ENCODE assay signal across 1 cellular context in genomic region chr11:61749607-61750217, GRCh38.
TF ChIP-seq lines count a peak whose summit lies in the region.

No MANE protein-coding gene starts in this region.

TF ChIP-seq in K562, 482 proteins besides CTCF, POLR2A, EP300 and RAD21 (continued from another document and continues in another):
- TF ChIP-seq ZNF318 (IDR thresholded peaks at IDR 0.05; ENCODE audit: borderline replicate concordance in 1 of 2, low read depth in 1 of 2) (0 out of 4 replicates have a peak, but pooled peaks of 1 of the 2 experiments have one; percentile 41), DPF2 (IDR thresholded peaks at IDR 0.05) (peak; percentile 74; the same call in 1 of the 2 replicates), TAF1 (IDR thresholded peaks at IDR 0.05; ENCODE audit: control insufficient read depth, extremely low read depth, insufficient read depth, low read length, severe bottlenecking) (peak; percentile 36), CBFA2T3 (IDR thresholded peaks at IDR 0.05) (peak; percentile 87), ZNF639 (CRISPR knock-in tag; conservative IDR thresholded peaks at IDR 0.05 in 1 of 2, IDR thresholded peaks at IDR 0.05 in 1 of 2) (0 out of 4 replicates have a peak, but pooled peaks of 1 of the 2 experiments have one; percentile 8), MAFK (IDR thresholded peaks at IDR 0.05; ENCODE audit: low read length) (peak; percentile 23; the same call in 1 of the 2 replicates), MAZ (CRISPR knock-in tag; conservative IDR thresholded peaks at IDR 0.05 in 1 of 2, IDR thresholded peaks at IDR 0.05 in 1 of 2) (peak; percentile 93 to 97), ZNF232 (CRISPR knock-in tag; IDR thresholded peaks at IDR 0.05) (no peak), FOXP4 (CRISPR knock-in tag; IDR thresholded peaks at IDR 0.05; ENCODE audit: borderline replicate concordance) (no peak), DACH1 (IDR thresholded peaks at IDR 0.05; ENCODE audit: partially characterized antibody) (peak; percentile 85), MYNN (IDR thresholded peaks at IDR 0.05) (peak; percentile 38; the same call in 1 of the 2 replicates), MYNN (CRISPR knock-in tag; IDR thresholded peaks at IDR 0.05) (no peak), MTA3 (IDR thresholded peaks at IDR 0.05; ENCODE audit: borderline replicate concordance) (0 out of 2 replicates have a peak, but pooled peaks have one; percentile 32), CREB3L1 (IDR thresholded peaks at IDR 0.05; ENCODE audit: borderline replicate concordance, low read depth) (0 out of 2 replicates have a peak, but pooled peaks have one; percentile 29), NR2F6 (CRISPR knock-in tag; IDR thresholded peaks at IDR 0.05) (no peak), ZSCAN32 (CRISPR knock-in tag; IDR thresholded peaks at IDR 0.05) (no peak), NFIC (IDR thresholded peaks at IDR 0.05) (peak; percentile 43; the same call in 1 of the 2 replicates), CBFB (CRISPR knock-in tag; IDR thresholded peaks at IDR 0.05) (peak; percentile 81; the same call in 1 of the 2 replicates), JUND (IDR thresholded peaks at IDR 0.05; ENCODE audit: borderline replicate concordance, low read depth, low read length) (peak; percentile 34; the same call in 1 of the 2 replicates), JUND (tag; IDR thresholded peaks at IDR 0.05; ENCODE audit: borderline replicate concordance, low read depth, low read length) (no peak; the same call in 2 of the 3 replicates), E2F6 (IDR thresholded peaks at IDR 0.05; ENCODE audit: borderline replicate concordance in 1 of 2, extremely low read depth in 1 of 2, insufficient read depth in 1 of 2, insufficient read length in 1 of 2, low read depth in 1 of 2, low read length in 1 of 2, poor library complexity in 1 of 2, severe bottlenecking in 1 of 2) (peak in 1 of 2 experiments; percentile 7), RNF219 (CRISPR knock-in tag; IDR thresholded peaks at IDR 0.05) (no peak), TRIM24 (IDR thresholded peaks at IDR 0.05) (peak in 1 of 2 experiments; percentile 60; a peak in 1 of 4 replicates), ZFP36 (IDR thresholded peaks at IDR 0.05; ENCODE audit: low read depth, low read length, partially characterized antibody) (peak; percentile 0), ZNF655 (CRISPR knock-in tag; IDR thresholded peaks at IDR 0.05) (no peak), TCF3 (CRISPR knock-in tag; IDR thresholded peaks at IDR 0.05) (peak; percentile 81), EGR1 (conservative IDR thresholded peaks at IDR 0.05) (peak; percentile 99), LEF1 (IDR thresholded peaks at IDR 0.05) (peak; percentile 97), TAL1 (IDR thresholded peaks at IDR 0.05) (peak; percentile 65), FOXM1 (IDR thresholded peaks at IDR 0.05; ENCODE audit: low read depth) (0 out of 2 replicates have a peak, but pooled peaks have one; percentile 21), FOXM1 (CRISPR knock-in tag; IDR thresholded peaks at IDR 0.05; ENCODE audit: low read depth) (no peak), SP1 (CRISPR knock-in tag; IDR thresholded peaks at IDR 0.05) (peak; percentile 38; the same call in 1 of the 2 replicates), KDM4B (IDR thresholded peaks at IDR 0.05; ENCODE audit: borderline replicate concordance in 2 of 2, low read depth in 1 of 2) (peak in 1 of 2 experiments; percentile 43; a peak in 1 of 4 replicates), MLLT1 (IDR thresholded peaks at IDR 0.05) (peak in 1 of 2 experiments; percentile 92; a peak in 2 of 4 replicates), MTA2 (IDR thresholded peaks at IDR 0.05; ENCODE audit: low read depth) (peak; percentile 32; the same call in 1 of the 2 replicates), PKNOX1 (IDR thresholded peaks at IDR 0.05) (peak; percentile 34; the same call in 1 of the 2 replicates), STAT5A (IDR thresholded peaks at IDR 0.05; ENCODE audit: borderline replicate concordance, low read length) (peak; percentile 67)
